In the genomic region with DNA sequence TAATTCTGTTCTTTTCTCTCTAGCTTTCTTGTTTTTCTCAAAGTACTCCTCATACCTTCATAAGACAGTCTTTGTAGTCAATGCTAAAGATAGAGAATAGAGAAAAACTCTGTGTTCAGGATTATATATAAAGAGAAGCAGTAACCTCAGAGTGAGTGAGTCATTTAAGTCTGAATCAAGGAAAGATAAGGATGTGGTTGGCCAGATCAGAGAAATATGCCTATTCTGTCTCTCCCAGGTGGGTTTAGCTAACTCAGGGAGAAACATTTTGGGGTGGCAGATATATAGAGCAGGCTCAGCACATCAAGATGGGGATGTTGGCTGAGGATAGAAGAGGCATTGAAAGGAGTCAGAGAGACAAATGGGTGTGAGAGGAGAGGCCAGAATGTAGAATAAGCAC, we compare ENCODE assay signal across 14 cellular contexts. TPM values are rescaled to one million over a fixed set of nuclear protein-coding genes. Genes with fewer than 3 reads are reported as not detected.
DNase-seq lines count a peak whose midpoint lies in the region; ATAC-seq and TF ChIP-seq lines count a peak whose summit lies in the region.
"Had no signal": no experiment of that assay in that cellular context is flagged by ENCODE, and none has a peak within 500 bp of the region (broad histone marks: within the 10 kb centered on the region; RNA-seq: fewer than 3 reads in every experiment).

No MANE protein-coding gene starts in this region.

- H3K36me3 ChIP-seq in upper lobe of right lung, result peaks cover 22% of the 10 kb centered on the region
- H3K36me3 ChIP-seq: thoracic aorta had no signal

- TF ChIP-seq CTCF in upper lobe of right lung (IDR thresholded peaks at IDR 0.05) (no peak), type B pancreatic cell (conservative IDR thresholded peaks at IDR 0.05) (no peak)

- no peak overlapping the region for H3K4me3 ChIP-seq in upper lobe of right lung
- H3K4me3 ChIP-seq: gastroesophageal sphincter, thoracic aorta had no signal

- ATAC-seq in activated naive CD4-positive, alpha-beta T cell treated with anti-CD3 and anti-CD28 coated beads, Interleukin-2, amount 50 U/mL, for 72 hours, result peak; percentile 99
- peak; percentile 80 for ATAC-seq in HG02973 (IDR thresholded peaks at IDR 0.05; ENCODE audit: unreplicated experiment)
- ATAC-seq in T-helper 17 cell, result peak; percentile 33
- no peak for ATAC-seq in upper lobe of right lung
- ATAC-seq: gastroesophageal sphincter, HepG2 had no signal

- no peak overlapping the region for H3K27ac ChIP-seq in upper lobe of right lung
- H3K27ac ChIP-seq: thoracic aorta had no signal

- H3K27ac Mint-ChIP-seq in activated naive CD4-positive, alpha-beta T cell treated with anti-CD3 and anti-CD28 coated beads, Interleukin-2, amount 50 U/mL, for 72 hours, result no peak overlapping the region
- H3K27ac Mint-ChIP-seq in T-helper 17 cell, result no peak overlapping the region
- no peak overlapping the region for H3K27ac Mint-ChIP-seq in type B pancreatic cell

- H3K36me3 Mint-ChIP-seq in activated naive CD4-positive, alpha-beta T cell treated with anti-CD3 and anti-CD28 coated beads, Interleukin-2, amount 50 U/mL, for 72 hours, result peaks cover 0 to 5% of the 10 kb centered on the region in 2 donors
- H3K36me3 Mint-ChIP-seq in T-helper 17 cell (ENCODE audit: low read depth) (peaks cover 5% of the 10 kb centered on the region), type B pancreatic cell (peaks cover 8% of the 10 kb centered on the region)

- no peaks in the 10 kb centered on the region for H3K27me3 Mint-ChIP-seq in T-helper 17 cell
- H3K27me3 Mint-ChIP-seq in type B pancreatic cell, result no peaks in the 10 kb centered on the region

- peaks cover 16% of the 10 kb centered on the region for H3K4me1 Mint-ChIP-seq in T-helper 17 cell
- no peaks in the 10 kb centered on the region for H3K4me1 Mint-ChIP-seq in type B pancreatic cell (ENCODE audit: unreplicated experiment)

- H3K4me3 Mint-ChIP-seq in T-helper 17 cell, result no peak overlapping the region
- H3K4me3 Mint-ChIP-seq in type B pancreatic cell, result no peak overlapping the region

- DNase-seq in activated naive CD4-positive, alpha-beta T cell treated with anti-CD3 and anti-CD28 coated beads, Interleukin-2, amount 50 U/mL, for 72 hours (ENCODE audit: low spot score in 2 of 2), result peak in 1 of 2 donors; percentile 7
- no peak for DNase-seq in activated naive CD4-positive, alpha-beta T cell treated with anti-CD3 and anti-CD28 coated beads, Interleukin-2, amount 50 U/mL, for 16 hours
- DNase-seq in T-helper 17 cell (no peak), activated gamma-delta T cell (lab: John Stamatoyannopoulos, UW) (no peak), upper lobe of right lung (no peak), midbrain (lab: John Stamatoyannopoulos, UW) (no peak), type B pancreatic cell (ENCODE audit: extremely low spot score, unreplicated experiment) (no peak)
- DNase-seq: anterior cingulate cortex; NCI-H526 treated with DMSO at 0.1 percent for 48 hours; stimulated activated CD4-positive, alpha-beta T cell treated with anti-CD3 and anti-CD28 coated beads, Interleukin-15, amount 100 ng/mL, for 24 hours had no signal

- no peaks in the 10 kb centered on the region for H3K9me3 Mint-ChIP-seq in activated naive CD4-positive, alpha-beta T cell treated with anti-CD3 and anti-CD28 coated beads, Interleukin-2, amount 50 U/mL, for 72 hours
- no peaks in the 10 kb centered on the region for H3K9me3 Mint-ChIP-seq in type B pancreatic cell

- H3K27me3 ChIP-seq in upper lobe of right lung, result no peaks in the 10 kb centered on the region
- H3K27me3 ChIP-seq: gastroesophageal sphincter had no signal

- no peaks in the 10 kb centered on the region for H3K4me1 ChIP-seq in upper lobe of right lung

- intact Hi-C loops in upper lobe of right lung (cut with DNase I), result no loop called here

- no peaks in the 10 kb centered on the region for H3K9me3 ChIP-seq in T-helper 17 cell (ENCODE audit: control insufficient read depth, low read length, poor library complexity, severe bottlenecking)
- H3K9me3 ChIP-seq in upper lobe of right lung, result no peaks in the 10 kb centered on the region
- H3K9me3 ChIP-seq: gastroesophageal sphincter, thoracic aorta had no signal

RNA-seq across cellular contexts. Expression of a gene that starts 31.4 kb away (rescaled TPM):
- total RNA-seq in activated naive CD4-positive, alpha-beta T cell treated with anti-CD3 and anti-CD28 coated beads, Interleukin-2, amount 50 U/mL, for 72 hours, result 10 to 100 TPM; 11.9 to 20.7 TPM
- total RNA-seq in T-helper 17 cell (10 to 100 TPM in 1 of 2 donors, 1 to 10 TPM in 1; 9.6 to 11.4 TPM), upper lobe of right lung (16.8 TPM), type B pancreatic cell (ENCODE audit: low replicate concordance) (16.0 and 26.9 TPM in 2 replicates)

RNA-seq across cellular contexts. Expression of a gene that starts 31.6 kb away (rescaled TPM):
- total RNA-seq in activated naive CD4-positive, alpha-beta T cell treated with anti-CD3 and anti-CD28 coated beads, Interleukin-2, amount 50 U/mL, for 72 hours, result 10 to 100 TPM; 24.5 to 53.4 TPM
- total RNA-seq in T-helper 17 cell, result 10 to 100 TPM; 17.3 to 17.8 TPM
- total RNA-seq in upper lobe of right lung, result 17.2 TPM
- total RNA-seq in type B pancreatic cell (ENCODE audit: low replicate concordance), result 13.5 and 15.5 TPM in 2 replicates
